25 cellular contexts compared by ENCODE assay signal in genomic region chr3:123386477-123387040, GRCh38.
A peak's percentile ranks its signal among the peaks of the same experiment; 100 is the strongest.
DNase-seq lines count a peak whose midpoint lies in the region; ATAC-seq and TF ChIP-seq lines count a peak whose summit lies in the region.
"Had no signal": no experiment of that assay in that cellular context is flagged by ENCODE, and none has a peak within 500 bp of the region (broad histone marks: within the 10 kb centered on the region; RNA-seq: fewer than 3 reads in every experiment).

No MANE protein-coding gene starts in this region.

- TF ChIP-seq CTCF in fibroblast of pulmonary artery (IDR thresholded peaks at IDR 0.05; ENCODE audit: low read length, missing control alignments) (no peak), osteocyte (IDR thresholded peaks at IDR 0.05) (no peak), type B pancreatic cell (conservative IDR thresholded peaks at IDR 0.05) (no peak), RWPE1 (conservative IDR thresholded peaks at IDR 0.05; ENCODE audit: low read depth) (no peak)

- H3K4me3 ChIP-seq in fibroblast of pulmonary artery (replicated peaks; ENCODE audit: low read depth, low read length) = no peak overlapping the region
- H3K4me3 ChIP-seq: GM23248 had no signal

- H3K27ac Mint-ChIP-seq in osteocyte (ENCODE audit: unreplicated experiment) (peak overlapping the region; percentile 31), type B pancreatic cell (peak overlapping the region; percentile 6)
- H3K27ac Mint-ChIP-seq: effector memory CD8-positive, alpha-beta T cell; memory B cell had no signal

- DNase-seq in Right ventricle myocardium inferior (ENCODE audit: missing footprints) = peak; percentile 22
- DNase-seq in Right ventricle myocardium superior = no peak
- peak; percentile 17 for DNase-seq in fibroblast of pulmonary artery (ENCODE audit: low read depth)
- DNase-seq in osteocyte (ENCODE audit: extremely low spot score, unreplicated experiment) = no peak
- DNase-seq in type B pancreatic cell (ENCODE audit: extremely low spot score, unreplicated experiment) = no peak
- no peak for DNase-seq in cortex of kidney (lab: John Stamatoyannopoulos, UW)
- DNase-seq in RWPE1 (ENCODE audit: low spot score) = no peak
- DNase-seq in NK-92 (lab: John Stamatoyannopoulos, UW; ENCODE audit: unreplicated experiment) = no peak
- DNase-seq: 8988T; activated CD4-positive, alpha-beta T cell treated with anti-CD3 and anti-CD28 coated beads, Interleukin-2, amount 50 U/mL, for 1 hour; activated CD8-positive, alpha-beta memory T cell treated with anti-CD3 and anti-CD28 coated beads, Interleukin-2, amount 50 U/mL, for 48 hours; activated effector memory CD4-positive, alpha-beta T cell treated with anti-CD3 and anti-CD28 coated beads, Interleukin-2, amount 50 U/mL, for 16 hours; effector memory CD8-positive, alpha-beta T cell; NCI-H1105; NCI-H2107; NCI-H510A treated with DMSO at 0.1 percent for 48 hours; SHP77; stimulated activated CD4-positive, alpha-beta T cell treated with anti-CD3 and anti-CD28 coated beads, Interleukin-1b, Interleukin-23, amount 100 ng/mL, for 48 hours; stimulated activated naive CD4-positive, alpha-beta T cell treated with Interleukin-2 at 50 U/mL for 16 hours; T-helper 1 cell had no signal

- peaks cover 55% of the 10 kb centered on the region for H3K4me1 Mint-ChIP-seq in osteocyte (ENCODE audit: unreplicated experiment)
- H3K4me1 Mint-ChIP-seq in type B pancreatic cell (ENCODE audit: unreplicated experiment) = peaks cover 42% of the 10 kb centered on the region
- H3K4me1 Mint-ChIP-seq: central memory CD8-positive, alpha-beta T cell; memory B cell had no signal

- no peak for ATAC-seq in Right ventricle myocardium inferior
- ATAC-seq in Right ventricle myocardium superior (ENCODE audit: poor library complexity) = no peak
- ATAC-seq: effector memory CD8-positive, alpha-beta T cell; sciatic nerve had no signal

- no peak overlapping the region for H3K27ac ChIP-seq in RWPE1
- H3K27ac ChIP-seq: GM23248, neutrophil had no signal

- intact Hi-C loops in Right ventricle myocardium inferior (cut with DNase I) = no loop called here
- intact Hi-C loops in Right ventricle myocardium superior (cut with DNase I) = no loop called here

- H3K27me3 Mint-ChIP-seq in osteocyte (ENCODE audit: unreplicated experiment) (peaks cover 28% of the 10 kb centered on the region), type B pancreatic cell (peaks cover 13% of the 10 kb centered on the region)

- CTCF ChIA-PET in RWPE1 (lab: Yijun Ruan, JAX) = no interaction called here

- H3K9me3 Mint-ChIP-seq in osteocyte (ENCODE audit: unreplicated experiment) (no peaks in the 10 kb centered on the region), type B pancreatic cell (no peaks in the 10 kb centered on the region)
- H3K9me3 Mint-ChIP-seq: central memory CD8-positive, alpha-beta T cell; effector memory CD8-positive, alpha-beta T cell; memory B cell had no signal

- H3K36me3 Mint-ChIP-seq in osteocyte (ENCODE audit: unreplicated experiment) = peaks cover 2% of the 10 kb centered on the region
- H3K36me3 Mint-ChIP-seq in type B pancreatic cell = no peaks in the 10 kb centered on the region
- H3K36me3 Mint-ChIP-seq: memory B cell had no signal

- no peak overlapping the region for H3K4me3 Mint-ChIP-seq in osteocyte (ENCODE audit: unreplicated experiment)
- H3K4me3 Mint-ChIP-seq in type B pancreatic cell = no peak overlapping the region
- H3K4me3 Mint-ChIP-seq: central memory CD8-positive, alpha-beta T cell; effector memory CD8-positive, alpha-beta T cell; memory B cell had no signal

- POLR2A ChIA-PET in RWPE1 (lab: Yijun Ruan, JAX; ENCODE audit: low non-redundant PET) = no interaction called here

Comparison
In these comparisons a context has a peak if more than half of its experiments do, and no peak if none do; other contexts are left out.
1. DNase-seq: peak in Right ventricle myocardium inferior (single experiment) and fibroblast of pulmonary artery (single experiment); none in Right ventricle myocardium superior (single experiment), osteocyte (single experiment), type B pancreatic cell (single experiment), cortex of kidney (single experiment), RWPE1 (single experiment) and NK-92 (single experiment).